Comparison of ENCODE assay signal across 1 cellular context in genomic region chr2:218853766-218854165, GRCh38.
A peak's percentile ranks its signal among the peaks of the same experiment; 100 is the strongest.
TF ChIP-seq lines count a peak whose summit lies in the region.

No MANE protein-coding gene starts in this region.

TF ChIP-seq in SK-N-SH, 30 proteins besides CTCF, POLR2A, EP300 and RAD21 (continued from another document):
- TF ChIP-seq SMC3 (IDR thresholded peaks at IDR 0.05; ENCODE audit: low read depth, low read length) (no peak), YY1 (IDR thresholded peaks at IDR 0.05; ENCODE audit: low read depth) (no peak), RFX5 (IDR thresholded peaks at IDR 0.05; ENCODE audit: low read length) (no peak), PBX3 (IDR thresholded peaks at IDR 0.05) (peak; percentile 85), SIN3A (IDR thresholded peaks at IDR 0.05; ENCODE audit: borderline replicate concordance, low read depth, low read length) (no peak), TCF12 (IDR thresholded peaks at IDR 0.05) (peak; percentile 79), POLR2AphosphoS5 (IDR thresholded peaks at IDR 0.05; ENCODE audit: low read depth, low read length) (no peak), RCOR1 (IDR thresholded peaks at IDR 0.05; ENCODE audit: low read length) (no peak), CHD2 (IDR thresholded peaks at IDR 0.05; ENCODE audit: low read length, partially characterized antibody) (no peak), RXRA (IDR thresholded peaks at IDR 0.05; ENCODE audit: borderline replicate concordance, low read depth) (no peak), EZH2phosphoT487 (IDR thresholded peaks at IDR 0.05; ENCODE audit: borderline replicate concordance, low read depth) (no peak), FOSL2 (IDR thresholded peaks at IDR 0.05; ENCODE audit: borderline replicate concordance, low read depth) (peak; percentile 68; the same call in 1 of the 2 replicates), GATA2 (CRISPR knock-in tag; IDR thresholded peaks at IDR 0.05) (no peak), MEF2A (IDR thresholded peaks at IDR 0.05; ENCODE audit: borderline replicate concordance, low read depth) (no peak), USF2 (IDR thresholded peaks at IDR 0.05; ENCODE audit: borderline replicate concordance, low read depth, low read length) (no peak)
- TF ChIP-seq, protein P1, sequence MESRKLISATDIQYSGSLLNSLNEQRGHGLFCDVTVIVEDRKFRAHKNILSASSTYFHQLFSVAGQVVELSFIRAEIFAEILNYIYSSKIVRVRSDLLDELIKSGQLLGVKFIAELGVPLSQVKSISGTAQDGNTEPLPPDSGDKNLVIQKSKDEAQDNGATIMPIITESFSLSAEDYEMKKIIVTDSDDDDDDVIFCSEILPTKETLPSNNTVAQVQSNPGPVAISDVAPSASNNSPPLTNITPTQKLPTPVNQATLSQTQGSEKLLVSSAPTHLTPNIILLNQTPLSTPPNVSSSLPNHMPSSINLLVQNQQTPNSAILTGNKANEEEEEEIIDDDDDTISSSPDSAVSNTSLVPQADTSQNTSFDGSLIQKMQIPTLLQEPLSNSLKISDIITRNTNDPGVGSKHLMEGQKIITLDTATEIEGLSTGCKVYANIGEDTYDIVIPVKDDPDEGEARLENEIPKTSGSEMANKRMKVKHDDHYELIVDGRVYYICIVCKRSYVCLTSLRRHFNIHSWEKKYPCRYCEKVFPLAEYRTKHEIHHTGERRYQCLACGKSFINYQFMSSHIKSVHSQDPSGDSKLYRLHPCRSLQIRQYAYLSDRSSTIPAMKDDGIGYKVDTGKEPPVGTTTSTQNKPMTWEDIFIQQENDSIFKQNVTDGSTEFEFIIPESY (IDR thresholded peaks at IDR 0.05; ENCODE audit: borderline replicate concordance, low read depth), result no peak
